In genomic region chr3:39075910-39076309, GRCh38 we compare ENCODE assay signal across 13 cellular contexts.
"Had no signal": no experiment of that assay in that cellular context is flagged by ENCODE, and none has a peak within 500 bp of the region (broad histone marks: within the 10 kb centered on the region; RNA-seq: fewer than 3 reads in every experiment).

No MANE protein-coding gene starts in this region.

- DNase-seq: activated CD4-positive, alpha-beta T cell treated with anti-CD3 and anti-CD28 coated beads for 1 hour; activated CD8-positive, alpha-beta memory T cell treated with anti-CD3 and anti-CD28 coated beads for 24 hours; activated gamma-delta T cell; foreskin melanocyte; head of caudate nucleus; left colon; midbrain; naive B cell; pancreas; stimulated activated CD4-positive, alpha-beta T cell treated with anti-CD3 and anti-CD28 coated beads, Interleukin-2, amount 100 ng/mL, for 48 hours; stimulated activated naive CD8-positive, alpha-beta T cell treated with anti-CD3 and anti-CD28 coated beads, Interleukin-15, amount 100 ng/mL, for 72 hours; testis; upper lobe of right lung had no signal

- H3K9me3 Mint-ChIP-seq: naive B cell; stimulated activated naive CD8-positive, alpha-beta T cell treated with anti-CD3 and anti-CD28 coated beads, Interleukin-15, amount 100 ng/mL, for 72 hours had no signal

- H3K27ac Mint-ChIP-seq: stimulated activated naive CD8-positive, alpha-beta T cell treated with anti-CD3 and anti-CD28 coated beads, Interleukin-15, amount 100 ng/mL, for 72 hours had no signal

- H3K27me3 Mint-ChIP-seq: naive B cell; stimulated activated naive CD8-positive, alpha-beta T cell treated with anti-CD3 and anti-CD28 coated beads, Interleukin-15, amount 100 ng/mL, for 72 hours had no signal

- ATAC-seq: left colon; pancreas; stimulated activated naive CD8-positive, alpha-beta T cell treated with anti-CD3 and anti-CD28 coated beads, Interleukin-15, amount 100 ng/mL, for 72 hours; upper lobe of right lung had no signal

- FAIRE-seq: pancreas had no signal

- H3K4me3 Mint-ChIP-seq: stimulated activated naive CD8-positive, alpha-beta T cell treated with anti-CD3 and anti-CD28 coated beads, Interleukin-15, amount 100 ng/mL, for 72 hours had no signal

- H3K4me1 Mint-ChIP-seq: naive B cell had no signal
